Comparison of ENCODE assay signal across 8 cellular contexts in genomic region chr5:10249948-10250803, GRCh38. TPM values are rescaled to one million over a fixed set of nuclear protein-coding genes. Genes with fewer than 3 reads are reported as not detected.
DNase-seq lines count a peak whose midpoint lies in the region; ATAC-seq and TF ChIP-seq lines count a peak whose summit lies in the region.

Gene CCT5, plus strand, starts transcription at chr5:10250280. Its CDS starts 61 bp downstream, at chr5:10250341.

- TF ChIP-seq CTCF in lower leg skin (IDR thresholded peaks at IDR 0.05) = no peak

- POLR2A ChIA-PET in activated CD4-positive, alpha-beta memory T cell treated with anti-CD3 and anti-CD28 coated beads, Interleukin-2, amount 10 ng/mL, durations not matched to agents 7 days and 5 days (lab: Charles Lee) = interaction anchor here (0.6 to 5.4 kb wide), 18 partner anchors 9 to 510 kb away, joined by 3 to 55 read pairs (median 4); partner anchors contain the start of genes DAP, MARCHF6 and ROPN1L

- no peaks in the 10 kb centered on the region for H3K27me3 Mint-ChIP-seq in activated CD4-positive, alpha-beta memory T cell treated with anti-CD3 and anti-CD28 coated beads, Interleukin-2, amount 10 ng/mL, durations not matched to agents 7 days and 5 days

- peaks cover 43% of the 10 kb centered on the region for H3K36me3 Mint-ChIP-seq in activated CD4-positive, alpha-beta memory T cell treated with anti-CD3 and anti-CD28 coated beads, Interleukin-2, amount 10 ng/mL, durations not matched to agents 7 days and 5 days (ENCODE audit: low read depth)

- TF ChIP-seq POLR2A in lower leg skin (IDR thresholded peaks at IDR 0.05) = no peak

- H3K4me3 ChIP-seq in duodenal mucosa (ENCODE audit: low read depth in 1 of 2, low read length in 2 of 2) (peak within 1 kb of the TSS; percentile 81 to 98), lower leg skin (ENCODE audit: low read depth, poor library complexity, severe bottlenecking) (peak within 1 kb of the TSS; percentile 79)

- peak within 1 kb of the TSS; percentile 72 to 99 for H3K9ac ChIP-seq in duodenal mucosa (ENCODE audit: low read depth in 1 of 2, low read length in 2 of 2)

- H3K4me1 ChIP-seq in duodenal mucosa (ENCODE audit: control insufficient read depth in 1 of 2, insufficient read depth in 2 of 2, low read length in 2 of 2) = peaks cover 20 to 24% of the 10 kb centered on the region in 2 donors

- no peaks in the 10 kb centered on the region for H3K9me3 Mint-ChIP-seq in activated CD4-positive, alpha-beta memory T cell treated with anti-CD3 and anti-CD28 coated beads, Interleukin-2, amount 10 ng/mL, durations not matched to agents 7 days and 5 days

- ATAC-seq in GM19438 (IDR thresholded peaks at IDR 0.05; ENCODE audit: low read depth, unreplicated experiment) = peak; percentile 78
- ATAC-seq in HG03575 (IDR thresholded peaks at IDR 0.05; ENCODE audit: extremely low read depth, insufficient number of reproducible peaks, low FRiP score, unreplicated experiment) = peak; percentile 59

- H3K4me1 Mint-ChIP-seq in activated CD4-positive, alpha-beta memory T cell treated with anti-CD3 and anti-CD28 coated beads, Interleukin-2, amount 10 ng/mL, durations not matched to agents 7 days and 5 days = peaks cover 59% of the 10 kb centered on the region

- H3K27ac ChIP-seq in duodenal mucosa (ENCODE audit: low read depth, low read length) = peak within 1 kb of the TSS; percentile 80

- no peaks in the 10 kb centered on the region for H3K9me3 ChIP-seq in duodenal mucosa (ENCODE audit: control insufficient read depth in 1 of 2, low read length in 2 of 2)

- peak; percentile 99 for DNase-seq in CD1c-positive myeloid dendritic cell (ENCODE audit: extremely low spot score)
- DNase-seq in NCI-H82 treated with DMSO at 0.1 percent for 48 hours (lab: John Stamatoyannopoulos, UW; ENCODE audit: unreplicated experiment) = peak; percentile 87
- DNase-seq in activated CD4-positive, alpha-beta memory T cell treated with anti-CD3 and anti-CD28 coated beads, Interleukin-2, amount 10 ng/mL, durations not matched to agents 7 days and 5 days = peak; percentile 91
- peak; percentile 95 to 97 for DNase-seq in lower leg skin (ENCODE audit: low spot score in 2 of 2)
- peak; percentile 72 to 77 for DNase-seq in stimulated activated CD4-positive, alpha-beta T cell treated with anti-CD3 and anti-CD28 coated beads, Interleukin-4, amount 100 ng/mL, for 48 hours (ENCODE audit: low read depth in 2 of 2)

- intact Hi-C loops in lower leg skin (cut with DNase I; ENCODE audit: low total_unique reads) = no loop called here

- CTCF ChIA-PET in activated CD4-positive, alpha-beta memory T cell treated with anti-CD3 and anti-CD28 coated beads, Interleukin-2, amount 10 ng/mL, durations not matched to agents 7 days and 5 days (lab: Charles Lee) = interaction anchor here (0.5 to 2.8 kb wide), 6 partner anchors 32 to 440 kb away, joined by 3 to 9 read pairs (median 4); partner anchors contain the start of gene MARCHF6

- no peaks in the 10 kb centered on the region for H3K27me3 ChIP-seq in duodenal mucosa (ENCODE audit: control insufficient read depth in 1 of 2, insufficient read depth in 2 of 2, low read length in 2 of 2)

- peaks cover 15 to 19% of the 10 kb centered on the region in 2 donors for H3K36me3 ChIP-seq in duodenal mucosa (ENCODE audit: control insufficient read depth in 1 of 2, insufficient read depth in 2 of 2, low read length in 2 of 2)

- H3K4me3 Mint-ChIP-seq in activated CD4-positive, alpha-beta memory T cell treated with anti-CD3 and anti-CD28 coated beads, Interleukin-2, amount 10 ng/mL, durations not matched to agents 7 days and 5 days = peak within 1 kb of the TSS; percentile 81

- WGBS in lower leg skin, 2 donors = 0% methylated on average over 24 to 67 of the region's 67 CpGs

- H3K27ac Mint-ChIP-seq in activated CD4-positive, alpha-beta memory T cell treated with anti-CD3 and anti-CD28 coated beads, Interleukin-2, amount 10 ng/mL, durations not matched to agents 7 days and 5 days = peak within 1 kb of the TSS; percentile 93

RNA-seq across cellular contexts. Expression of gene CCT5, which starts in this region (rescaled TPM):
- total RNA-seq in activated CD4-positive, alpha-beta memory T cell treated with anti-CD3 and anti-CD28 coated beads, Interleukin-2, amount 10 ng/mL, durations not matched to agents 7 days and 5 days = 100 to 1,000 TPM; 220 to 223 TPM
- total RNA-seq in lower leg skin = 100 to 1,000 TPM in 3 of 4 donors, 10 to 100 TPM in 1; 69.1 to 150 (median 125) TPM

Comparison
In these comparisons a context has a peak if more than half of its experiments do, and no peak if none do; other contexts are left out.
1. Peak in every context shown above with its lines: DNase-seq, ATAC-seq, H3K4me3 ChIP-seq and H3K27ac ChIP-seq.